In genomic region chr5:100584069-100584468, GRCh38 we compare ENCODE assay signal across 12 cellular contexts.
DNase-seq lines count a peak whose midpoint lies in the region; ATAC-seq and TF ChIP-seq lines count a peak whose summit lies in the region.
"Had no signal": no experiment of that assay in that cellular context is flagged by ENCODE, and none has a peak within 500 bp of the region (broad histone marks: within the 10 kb centered on the region; RNA-seq: fewer than 3 reads in every experiment).

No MANE protein-coding gene starts in this region.

- no peak overlapping the region for H3K4me3 ChIP-seq in foreskin fibroblast (ENCODE audit: low read depth in 1 of 2, low read length in 2 of 2)
- H3K4me3 ChIP-seq: lung had no signal

- DNase-seq in MV-4-11 (lab: John Stamatoyannopoulos, UW) (peak; percentile 57), SKM-1 treated with dmso at 0.1 percent for 144 hours (lab: John Stamatoyannopoulos, UW; ENCODE audit: unreplicated experiment) (no peak), NCI-H524 (lab: John Stamatoyannopoulos, UW) (no peak), foreskin fibroblast (no peak)
- DNase-seq in stimulated activated CD4-positive, alpha-beta T cell treated with anti-CD3 and anti-CD28 coated beads, Interleukin-2, amount 100 ng/mL, for 48 hours: no peak
- DNase-seq: head of caudate nucleus, NCI-H1930, RPMI8226 had no signal

- TF ChIP-seq CTCF in foreskin fibroblast (IDR thresholded peaks at IDR 0.05; ENCODE audit: low read depth, low read length): no peak

- ATAC-seq in GM18502 (IDR thresholded peaks at IDR 0.05; ENCODE audit: poor library complexity, unreplicated experiment) (peak; percentile 95), GM19467 (IDR thresholded peaks at IDR 0.05; ENCODE audit: unreplicated experiment) (peak; percentile 99), HG02943 (IDR thresholded peaks at IDR 0.05; ENCODE audit: low read depth, unreplicated experiment) (peak; percentile 98)
